ENCODE assay signal across 1 cellular context in the genomic region with DNA sequence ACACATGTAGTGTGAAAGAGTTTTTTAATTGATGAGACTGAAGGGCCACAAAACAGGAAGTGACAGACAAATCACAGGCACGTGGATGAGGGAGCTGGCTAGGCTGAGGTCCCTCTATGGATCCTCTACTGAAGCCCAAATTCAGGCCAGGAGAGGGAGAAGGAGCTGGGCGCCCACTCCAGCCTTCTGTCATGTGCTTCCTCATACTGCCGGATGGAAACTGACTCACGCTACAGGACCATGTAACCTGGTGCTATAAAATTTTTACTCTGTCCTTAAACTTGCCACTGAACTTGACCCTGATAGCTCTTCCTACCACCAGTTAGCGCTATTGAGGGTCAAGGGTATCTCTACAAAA.
TF ChIP-seq lines count a peak whose summit lies in the region.

No MANE protein-coding gene starts in this region.

TF ChIP-seq in GM12878, 131 proteins besides CTCF, POLR2A, EP300 and RAD21 (continued from another document):
- TF ChIP-seq ZBTB4 (CRISPR knock-in tag; IDR thresholded peaks at IDR 0.05) (no peak), SPI1 (IDR thresholded peaks at IDR 0.05; ENCODE audit: borderline replicate concordance, insufficient read depth, low read depth, low read length) (peak; percentile 77), NBN (IDR thresholded peaks at IDR 0.05) (no peak)
- TF ChIP-seq, protein P1, sequence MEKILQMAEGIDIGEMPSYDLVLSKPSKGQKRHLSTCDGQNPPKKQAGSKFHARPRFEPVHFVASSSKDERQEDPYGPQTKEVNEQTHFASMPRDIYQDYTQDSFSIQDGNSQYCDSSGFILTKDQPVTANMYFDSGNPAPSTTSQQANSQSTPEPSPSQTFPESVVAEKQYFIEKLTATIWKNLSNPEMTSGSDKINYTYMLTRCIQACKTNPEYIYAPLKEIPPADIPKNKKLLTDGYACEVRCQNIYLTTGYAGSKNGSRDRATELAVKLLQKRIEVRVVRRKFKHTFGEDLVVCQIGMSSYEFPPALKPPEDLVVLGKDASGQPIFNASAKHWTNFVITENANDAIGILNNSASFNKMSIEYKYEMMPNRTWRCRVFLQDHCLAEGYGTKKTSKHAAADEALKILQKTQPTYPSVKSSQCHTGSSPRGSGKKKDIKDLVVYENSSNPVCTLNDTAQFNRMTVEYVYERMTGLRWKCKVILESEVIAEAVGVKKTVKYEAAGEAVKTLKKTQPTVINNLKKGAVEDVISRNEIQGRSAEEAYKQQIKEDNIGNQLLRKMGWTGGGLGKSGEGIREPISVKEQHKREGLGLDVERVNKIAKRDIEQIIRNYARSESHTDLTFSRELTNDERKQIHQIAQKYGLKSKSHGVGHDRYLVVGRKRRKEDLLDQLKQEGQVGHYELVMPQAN (conservative IDR thresholded peaks at IDR 0.05): no peak
- TF ChIP-seq, protein P2, sequence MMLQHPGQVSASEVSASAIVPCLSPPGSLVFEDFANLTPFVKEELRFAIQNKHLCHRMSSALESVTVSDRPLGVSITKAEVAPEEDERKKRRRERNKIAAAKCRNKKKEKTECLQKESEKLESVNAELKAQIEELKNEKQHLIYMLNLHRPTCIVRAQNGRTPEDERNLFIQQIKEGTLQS (IDR thresholded peaks at IDR 0.05; ENCODE audit: borderline replicate concordance, extremely low read depth, low read depth, low read length): no peak
